ENCODE assay signal across 8 cellular contexts in the genomic region with DNA sequence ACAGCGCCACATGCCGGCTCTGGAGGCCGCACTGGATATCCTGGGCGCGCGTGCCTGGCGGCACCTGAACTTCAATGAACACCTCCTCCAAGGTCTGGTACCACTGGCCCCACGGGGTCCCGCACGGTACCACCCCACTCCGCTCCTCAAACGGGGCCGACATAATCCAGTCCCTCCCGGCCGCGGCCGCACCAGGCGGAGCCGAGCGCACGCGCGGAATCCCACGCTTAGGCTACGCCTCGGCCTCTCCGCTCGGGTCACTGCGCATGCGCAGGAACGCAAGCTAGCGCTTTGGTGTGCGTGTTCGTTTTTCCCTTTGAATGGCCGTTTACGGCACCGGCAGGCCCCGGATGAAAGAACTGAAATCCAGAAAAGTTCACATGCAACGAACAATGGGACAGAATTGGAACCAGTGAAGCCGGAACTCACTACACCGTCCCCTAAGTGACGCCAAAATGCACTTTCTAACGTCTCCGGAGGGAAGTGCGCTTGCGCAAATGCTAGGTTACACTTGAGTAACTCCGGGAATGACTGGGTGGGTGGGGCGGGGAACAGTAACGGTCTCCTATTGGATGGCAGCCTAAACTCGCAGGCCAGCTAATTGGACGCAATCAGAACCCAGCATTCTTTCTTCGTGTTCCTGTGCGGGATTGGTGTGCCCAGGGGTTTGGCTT. TPM values are rescaled to one million over a fixed set of nuclear protein-coding genes. Genes with fewer than 3 reads are reported as not detected.
A peak's percentile ranks its signal among the peaks of the same experiment; 100 is the strongest.
DNase-seq lines count a peak whose midpoint lies in the region; ATAC-seq and TF ChIP-seq lines count a peak whose summit lies in the region.

A gene with protein sequence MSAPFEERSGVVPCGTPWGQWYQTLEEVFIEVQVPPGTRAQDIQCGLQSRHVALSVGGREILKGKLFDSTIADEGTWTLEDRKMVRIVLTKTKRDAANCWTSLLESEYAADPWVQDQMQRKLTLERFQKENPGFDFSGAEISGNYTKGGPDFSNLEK (minus strand): TSS at position 215 of the 674 bp plus-strand sequence. CDS start 52 bp downstream, at position 163.

- H3K4me3 Mint-ChIP-seq in activated T-helper 2 cell treated with anti-CD3 and anti-CD28 coated beads, Interferon-gamma antibody, Interleukin-2, Interleukin-4, amounts not matched to agents 10 μg/mL and 5 μg/mL and 100 μg/mL, durations not matched to agents 14 hours and 24 hours and 36 hours (ENCODE audit: low read depth): peak within 1 kb of the TSS; percentile 95
- peak within 1 kb of the TSS; percentile 98 for H3K4me3 Mint-ChIP-seq in natural killer cell

- CTCF ChIA-PET in RWPE1 (lab: Yijun Ruan, JAX): interaction anchor here (0.5 to 2.4 kb wide), 3 partner anchors 11 to 48 kb away, joined by 3 to 7 read pairs (median 7); no protein-coding TSS in a partner anchor

- DNase-seq in ELF-1 (ENCODE audit: low read depth, low spot score) (peak; percentile 97), GOT3 (lab: John Stamatoyannopoulos, UW) (peak; percentile 99), LNCaP clone FGC (ENCODE audit: low read depth) (peak; percentile 98), RWPE1 (ENCODE audit: low spot score) (peak; percentile 99), fibroblast of peridontal ligament (ENCODE audit: extremely low read depth) (peak; percentile 99), natural killer cell (peak; percentile 97)
- DNase-seq in activated T-helper 2 cell treated with anti-CD3 and anti-CD28 coated beads, Interferon-gamma antibody, Interleukin-2, Interleukin-4, amounts not matched to agents 10 μg/mL and 5 μg/mL and 100 μg/mL, durations not matched to agents 14 hours and 24 hours and 36 hours (ENCODE audit: low spot score): peak; percentile 92
- peak; percentile 97 for DNase-seq in stimulated activated naive CD4-positive, alpha-beta T cell treated with Interleukin-2 at 50 U/mL for 16 hours (lab: John Stamatoyannopoulos, UW)

- H3K27me3 Mint-ChIP-seq in activated T-helper 2 cell treated with anti-CD3 and anti-CD28 coated beads, Interferon-gamma antibody, Interleukin-2, Interleukin-4, amounts not matched to agents 10 μg/mL and 5 μg/mL and 100 μg/mL, durations not matched to agents 14 hours and 24 hours and 36 hours (ENCODE audit: low read depth): no peaks in the 10 kb centered on the region
- no peaks in the 10 kb centered on the region for H3K27me3 Mint-ChIP-seq in natural killer cell (ENCODE audit: low read depth in 2 of 2)

- POLR2A ChIA-PET in RWPE1 (lab: Yijun Ruan, JAX; ENCODE audit: low non-redundant PET): interaction anchor here (1.1 to 1.7 kb wide), 4 partner anchors 22 to 49 kb away, joined by 3 to 7 read pairs (median 6); a partner anchor contains a TSS

- H3K27ac Mint-ChIP-seq in activated T-helper 2 cell treated with anti-CD3 and anti-CD28 coated beads, Interferon-gamma antibody, Interleukin-2, Interleukin-4, amounts not matched to agents 10 μg/mL and 5 μg/mL and 100 μg/mL, durations not matched to agents 14 hours and 24 hours and 36 hours: peak within 1 kb of the TSS; percentile 99
- H3K27ac Mint-ChIP-seq in natural killer cell: peak within 1 kb of the TSS; percentile 98

- H3K9me3 Mint-ChIP-seq in activated T-helper 2 cell treated with anti-CD3 and anti-CD28 coated beads, Interferon-gamma antibody, Interleukin-2, Interleukin-4, amounts not matched to agents 10 μg/mL and 5 μg/mL and 100 μg/mL, durations not matched to agents 14 hours and 24 hours and 36 hours: no peaks in the 10 kb centered on the region
- H3K9me3 Mint-ChIP-seq in natural killer cell: no peaks in the 10 kb centered on the region

- TF ChIP-seq CTCF in LNCaP clone FGC (IDR thresholded peaks at IDR 0.05; ENCODE audit: control insufficient read depth, extremely low read depth, insufficient read depth): no peak
- TF ChIP-seq CTCF in RWPE1 (conservative IDR thresholded peaks at IDR 0.05; ENCODE audit: low read depth): no peak
- peak; percentile 20 for TF ChIP-seq CTCF in natural killer cell (IDR thresholded peaks at IDR 0.05)

- H3K36me3 Mint-ChIP-seq in activated T-helper 2 cell treated with anti-CD3 and anti-CD28 coated beads, Interferon-gamma antibody, Interleukin-2, Interleukin-4, amounts not matched to agents 10 μg/mL and 5 μg/mL and 100 μg/mL, durations not matched to agents 14 hours and 24 hours and 36 hours (ENCODE audit: low read depth): peaks cover 44% of the 10 kb centered on the region
- peaks cover 1% of the 10 kb centered on the region for H3K36me3 Mint-ChIP-seq in natural killer cell

- intact Hi-C loops in activated T-helper 2 cell treated with anti-CD3 and anti-CD28 coated beads, Interferon-gamma antibody, Interleukin-2, Interleukin-4, amounts not matched to agents 10 μg/mL and 5 μg/mL and 100 μg/mL, durations not matched to agents 14 hours and 24 hours and 36 hours (cut with micrococcal nuclease): loop anchor here (1.0 kb wide), 2 partner anchors 23 to 45 kb away; a partner anchor contains a TSS
- intact Hi-C loops in natural killer cell (cut with micrococcal nuclease): loop anchor here (1.0 kb wide), 2 partner anchors 23 to 45 kb away; a partner anchor contains a TSS

- peak; percentile 76 to 90 (median 82) for ATAC-seq in natural killer cell

- peak within 1 kb of the TSS; percentile 99 for H3K27ac ChIP-seq in RWPE1

- peak within 1 kb of the TSS; percentile 65 for H3K4me3 ChIP-seq in LNCaP clone FGC (ENCODE audit: low read depth, low read length)

- peaks cover 47% of the 10 kb centered on the region for H3K4me1 Mint-ChIP-seq in activated T-helper 2 cell treated with anti-CD3 and anti-CD28 coated beads, Interferon-gamma antibody, Interleukin-2, Interleukin-4, amounts not matched to agents 10 μg/mL and 5 μg/mL and 100 μg/mL, durations not matched to agents 14 hours and 24 hours and 36 hours (ENCODE audit: low read depth)
- H3K4me1 Mint-ChIP-seq in natural killer cell: peaks cover 28 to 40% of the 10 kb centered on the region in 2 donors

RNA-seq across cellular contexts. Expression of the gene that starts here (rescaled TPM):
- 39.6 and 48.0 TPM in 2 replicates for total RNA-seq in activated T-helper 2 cell treated with anti-CD3 and anti-CD28 coated beads, Interferon-gamma antibody, Interleukin-2, Interleukin-4, amounts not matched to agents 10 μg/mL and 5 μg/mL and 100 μg/mL, durations not matched to agents 14 hours and 24 hours and 36 hours
- total RNA-seq in natural killer cell: 10 to 100 TPM; 13.2 to 24.7 (median 21.7) TPM

Comparison
In these comparisons a context has a peak if more than half of its experiments do, and no peak if none do; other contexts are left out.
1. Peak in every context shown above with its lines: DNase-seq, ATAC-seq, H3K4me3 ChIP-seq and H3K27ac ChIP-seq.